8 cellular contexts compared by ENCODE assay signal in the genomic region with DNA sequence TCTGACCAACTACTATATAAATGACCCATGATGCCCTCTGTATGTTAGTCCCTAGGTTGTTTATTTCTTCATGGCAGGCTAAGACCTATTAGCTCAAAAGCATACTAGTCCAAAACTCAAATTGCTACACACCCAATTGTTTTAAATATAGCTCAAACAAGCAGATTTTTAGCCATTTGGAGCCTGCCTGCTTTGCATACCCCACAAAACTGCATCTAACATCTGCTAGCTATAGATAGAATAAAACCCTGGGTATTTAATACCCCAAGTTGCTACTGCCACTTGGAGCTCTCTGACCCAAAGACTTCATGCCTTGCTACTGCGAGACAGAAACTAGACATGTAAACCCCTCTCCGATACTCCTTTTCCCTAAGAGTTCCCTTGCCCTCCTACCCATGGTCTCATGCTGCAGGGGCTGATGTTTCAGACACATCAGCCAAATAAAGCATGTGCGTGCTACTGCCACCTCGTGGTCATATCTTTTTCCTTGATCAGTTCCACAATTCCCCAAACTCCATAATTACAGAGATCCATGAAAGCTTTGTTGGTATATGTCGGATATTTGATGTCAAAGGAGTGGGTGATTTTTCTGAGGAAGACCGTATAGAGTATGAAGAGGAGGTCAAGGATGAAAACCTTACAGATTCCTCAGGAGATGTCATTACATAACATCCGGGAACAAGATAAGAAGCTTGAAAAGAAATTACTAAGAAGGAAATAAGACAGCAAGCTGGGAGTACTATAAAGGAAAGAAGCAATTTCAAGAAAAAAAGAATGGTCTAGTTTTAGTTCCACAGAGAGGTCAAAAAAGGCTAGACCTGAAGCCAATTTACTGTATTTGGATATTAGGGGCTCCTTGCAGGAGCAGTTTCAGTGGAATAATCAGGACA.
DNase-seq lines count a peak whose midpoint lies in the region; ATAC-seq and FAIRE-seq lines count a peak whose summit lies in the region.

No MANE protein-coding gene starts in this region.

- H4K8ac ChIP-seq in mesendoderm (ENCODE audit: low read depth, low read length): no peak overlapping the region

- no peak overlapping the region for H3K9ac ChIP-seq in mesendoderm (ENCODE audit: low read length)

- no CpG with 5 or more reads among the region's 7 CpGs for WGBS in mesendoderm (ENCODE audit: extremely low coverage, insufficient coverage, low lambda C conversion rate)

- no peak overlapping the region for H2BK15ac ChIP-seq in mesendoderm (replicated peaks; ENCODE audit: low read depth)

- H3K4me3 ChIP-seq in mesendoderm (ENCODE audit: low read length): no peak overlapping the region

- H3K79me2 ChIP-seq in mesendoderm (ENCODE audit: control insufficient read depth, insufficient read depth, low read length): no peaks in the 10 kb centered on the region

- H3K4ac ChIP-seq in mesendoderm (ENCODE audit: low read depth, low read length): no peak overlapping the region

- in situ Hi-C loops in G401 (cut with HindIII; ENCODE audit: low sequenced_read_pairs): no loop called here

- H3K36me3 ChIP-seq in mesendoderm (ENCODE audit: control insufficient read depth, insufficient read depth, low read length): no peaks in the 10 kb centered on the region

- no peak overlapping the region for H2BK5ac ChIP-seq in mesendoderm (ENCODE audit: low read length)

- peak; percentile 71 for ATAC-seq in HG02759 (IDR thresholded peaks at IDR 0.05; ENCODE audit: unreplicated experiment)

- H3K27ac ChIP-seq in mesendoderm (ENCODE audit: low read depth, low read length): no peak overlapping the region

- peak; percentile 58 for DNase-seq in A172 (ENCODE audit: low spot score)
- DNase-seq in G401 (ENCODE audit: low spot score): peak; percentile 26
- peak; percentile 17 for DNase-seq in NCI-H82 treated with DMSO at 0.1 percent for 48 hours (lab: John Stamatoyannopoulos, UW; ENCODE audit: unreplicated experiment)
- DNase-seq in dermis microvascular lymphatic vessel endothelial cell (ENCODE audit: low read depth in 2 of 2): peak; percentile 9 to 50
- DNase-seq in mesendoderm: peak; percentile 76
- no peak for DNase-seq in frontal cortex (ENCODE audit: low spot score in 2 of 2)
- no peak for DNase-seq in HuH-7.5 (ENCODE audit: low spot score)

- H3K56ac ChIP-seq in mesendoderm (ENCODE audit: low read length): no peak overlapping the region

- FAIRE-seq in frontal cortex (lab: Jason Lieb, UNC): no peak

- no peak overlapping the region for H4K5ac ChIP-seq in mesendoderm (ENCODE audit: low read length)

- no peak overlapping the region for H2BK120ac ChIP-seq in mesendoderm (ENCODE audit: low read depth, low read length)

- no peak overlapping the region for H3K23ac ChIP-seq in mesendoderm (ENCODE audit: low read length)

- peaks cover 2% of the 10 kb centered on the region for H3K4me1 ChIP-seq in mesendoderm (ENCODE audit: control insufficient read depth, low read depth, low read length)

- H3K18ac ChIP-seq in mesendoderm (ENCODE audit: low read length): no peak overlapping the region

- H3K79me1 ChIP-seq in mesendoderm (ENCODE audit: low read length): no peaks in the 10 kb centered on the region

- no peaks in the 10 kb centered on the region for H3K27me3 ChIP-seq in mesendoderm (ENCODE audit: insufficient read depth, low read length, poor library complexity)

- H3K4me2 ChIP-seq in mesendoderm (ENCODE audit: low read length): no peak overlapping the region

- no peak overlapping the region for H2AK5ac ChIP-seq in mesendoderm (ENCODE audit: low read length)

Comparison
In these comparisons a context has a peak if more than half of its experiments do, and no peak if none do; other contexts are left out.
1. DNase-seq: peak in A172 (single experiment), G401 (single experiment), NCI-H82 treated with DMSO at 0.1 percent for 48 hours (single experiment), dermis microvascular lymphatic vessel endothelial cell (2 of 2) and mesendoderm (single experiment); none in frontal cortex (0 of 2) and HuH-7.5 (single experiment).